In genomic region chrX:116198810-116199209, GRCh38 we compare ENCODE assay signal across 1 cellular context.
TF ChIP-seq lines count a peak whose summit lies in the region.

No MANE protein-coding gene starts in this region.

TF ChIP-seq in H1, 55 proteins besides CTCF, POLR2A, EP300 and RAD21 (continued from another document):
- TF ChIP-seq EZH2 (IDR thresholded peaks at IDR 0.05; ENCODE audit: low read depth, low read length, severe bottlenecking) (no peak), CBX5 (IDR thresholded peaks at IDR 0.05; ENCODE audit: low read depth, low read length) (no peak), JUN (IDR thresholded peaks at IDR 0.05; ENCODE audit: low read depth, low read length) (no peak), CHD7 (IDR thresholded peaks at IDR 0.05; ENCODE audit: insufficient replicate concordance, low read length) (no peak), KDM5A (IDR thresholded peaks at IDR 0.05; ENCODE audit: low read length) (no peak)
